In the genomic region with DNA sequence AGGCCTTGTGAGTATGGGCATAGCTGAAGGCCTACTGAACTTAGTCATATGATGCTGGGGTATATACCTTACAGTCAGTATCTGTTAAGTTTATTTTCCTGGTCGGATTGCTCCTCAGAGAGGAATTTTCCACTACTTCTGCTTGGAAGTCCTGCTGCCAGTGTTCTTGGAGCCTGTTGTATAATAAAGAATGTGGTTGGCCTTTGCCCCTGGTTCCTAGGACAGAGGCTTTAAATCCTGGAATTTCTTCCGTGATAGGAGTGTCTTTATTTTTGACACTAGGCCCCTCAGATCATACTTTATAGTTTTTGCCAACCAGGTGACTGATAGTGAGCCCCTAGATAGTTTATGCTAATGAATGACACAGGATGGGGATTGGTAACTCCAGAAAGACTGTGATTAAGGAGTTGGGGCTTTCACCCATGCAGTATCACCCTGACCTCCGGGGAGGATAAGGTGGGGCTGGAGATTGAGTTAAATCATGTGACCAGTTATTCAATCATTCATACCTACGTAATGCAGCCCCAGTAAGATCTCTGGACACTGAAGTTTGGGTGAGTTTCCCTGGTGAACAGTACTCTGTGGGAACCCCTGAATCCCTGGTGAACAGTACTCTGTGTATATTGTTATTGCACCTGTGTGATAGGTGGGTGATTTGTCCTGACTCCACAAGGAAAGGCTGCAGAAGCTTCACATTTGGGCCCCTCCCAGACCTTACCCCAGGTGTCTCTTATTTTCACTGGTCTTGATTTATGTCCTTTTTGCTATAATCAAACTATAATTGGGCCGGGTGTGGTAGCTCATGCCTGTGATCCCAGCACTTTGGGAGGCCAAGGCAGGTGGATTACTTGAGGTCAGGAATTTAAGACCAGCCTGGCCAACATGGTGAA, we compare ENCODE assay signal across 17 cellular contexts. TPM values are rescaled to one million over a fixed set of nuclear protein-coding genes. Genes with fewer than 3 reads are reported as not detected.
DNase-seq lines count a peak whose midpoint lies in the region; ATAC-seq and TF ChIP-seq lines count a peak whose summit lies in the region.
"Had no signal": no experiment of that assay in that cellular context is flagged by ENCODE, and none has a peak within 500 bp of the region (broad histone marks: within the 10 kb centered on the region; RNA-seq: fewer than 3 reads in every experiment).

No MANE protein-coding gene starts in this region.

- TF ChIP-seq CTCF in fibroblast of villous mesenchyme (IDR thresholded peaks at IDR 0.05; ENCODE audit: insufficient read depth, low read depth, low read length) = no peak

- H3K4me3 ChIP-seq in fibroblast of villous mesenchyme (ENCODE audit: low read depth, low read length) = no peak overlapping the region
- H3K4me3 ChIP-seq: pancreas, right lobe of liver had no signal

- DNase-seq in ELF-1 (ENCODE audit: low read depth, low spot score) (peak; percentile 64), LoVo (ENCODE audit: low spot score) (peak; percentile 71), fibroblast of villous mesenchyme (ENCODE audit: low read depth) (peak; percentile 64), non-pigmented ciliary epithelial cell (ENCODE audit: low read depth) (peak; percentile 3), HK-2 (ENCODE audit: unreplicated experiment) (no peak), DMS153 (lab: John Stamatoyannopoulos, UW) (no peak)
- DNase-seq: activated CD4-positive, alpha-beta memory T cell treated with anti-CD3 and anti-CD28 coated beads, Interleukin-2, amount 10 ng/mL, durations not matched to agents 7 days and 5 days; amniotic stem cell; immature natural killer cell; naive thymus-derived CD4-positive, alpha-beta T cell; NCI-H1092; NCI-H2029; pancreas; right lobe of liver; T-helper 17 cell had no signal

- ATAC-seq in GM21576 (IDR thresholded peaks at IDR 0.05; ENCODE audit: unreplicated experiment) (no peak), HG03025 (IDR thresholded peaks at IDR 0.05; ENCODE audit: low FRiP score, unreplicated experiment) (no peak)
- ATAC-seq: naive thymus-derived CD4-positive, alpha-beta T cell; pancreas; right lobe of liver; T-helper 17 cell had no signal

RNA-seq across cellular contexts. Expression of a gene that starts 56.9 kb away (rescaled TPM):
- 59.2 and 63.5 TPM in 2 replicates for total RNA-seq in fibroblast of villous mesenchyme

Comparison
In these comparisons a context has a peak if more than half of its experiments do, and no peak if none do; other contexts are left out.
1. DNase-seq: peak in ELF-1 (single experiment), LoVo (single experiment), fibroblast of villous mesenchyme (single experiment) and non-pigmented ciliary epithelial cell (single experiment); none in HK-2 (single experiment) and DMS153 (single experiment).